30 cellular contexts compared by ENCODE assay signal in genomic region chr5:65749956-65750355, GRCh38.
"Had no signal": no experiment of that assay in that cellular context is flagged by ENCODE, and none has a peak within 500 bp of the region (broad histone marks: within the 10 kb centered on the region; RNA-seq: fewer than 3 reads in every experiment).

No MANE protein-coding gene starts in this region.

- H3K36me3 ChIP-seq: adrenal gland, gastroesophageal sphincter, lower lobe of right lung, pancreas, prostate gland, spleen had no signal

- DNase-seq: activated CD4-positive, alpha-beta memory T cell treated with anti-CD3 and anti-CD28 coated beads for 36 hours; activated CD4-positive, CD25-positive, alpha-beta regulatory T cell treated with anti-CD3 and anti-CD28 coated beads, Interleukin-2, amount 50 U/mL, for 72 hours; activated CD8-positive, alpha-beta memory T cell treated with anti-CD3 and anti-CD28 coated beads, Interleukin-2, amount 50 U/mL, for 4 hours; activated effector memory CD4-positive, alpha-beta T cell treated with anti-CD3 and anti-CD28 coated beads, Interleukin-2, amount 50 U/mL, for 16 hours; activated naive CD4-positive, alpha-beta T cell treated with anti-CD3 and anti-CD28 coated beads for 36 hours; activated naive CD8-positive, alpha-beta T cell treated with anti-CD3 and anti-CD28 coated beads for 36 hours; activated T-cell treated with anti-CD3 and anti-CD28 coated beads, Interleukin-2, amount 50 U/mL, for 1 hour; adrenal gland; aorta; body of pancreas; head of caudate nucleus; hippocampal formation; lower lobe of right lung; mesenchymal stem cell; naive thymus-derived CD8-positive, alpha-beta T cell; nucleus accumbens; pancreas; retina; spleen; stimulated activated CD4-positive, alpha-beta T cell treated with anti-CD3 and anti-CD28 coated beads, Interleukin-2, amount 100 ng/mL, for 48 hours; stimulated activated naive CD8-positive, alpha-beta T cell treated with anti-CD3 and anti-CD28 coated beads, Interleukin-15, Interleukin-2, amounts not matched to agents 100 U/mL and 50 U/mL, for 24 hours; T-helper 1 cell; testis had no signal

- H3K4me1 Mint-ChIP-seq: activated CD4-positive, alpha-beta T cell treated with anti-CD3 and anti-CD28 coated beads, Interleukin-2, amount 10 ng/mL, durations not matched to agents 24 days and 14 days; neural crest cell had no signal

- H3K4me3 Mint-ChIP-seq: activated CD4-positive, alpha-beta memory T cell treated with anti-CD3 and anti-CD28 coated beads for 36 hours; activated CD4-positive, alpha-beta T cell treated with anti-CD3 and anti-CD28 coated beads, Interleukin-2, amount 10 ng/mL, durations not matched to agents 24 days and 14 days; activated naive CD4-positive, alpha-beta T cell treated with anti-CD3 and anti-CD28 coated beads for 36 hours; activated naive CD8-positive, alpha-beta T cell treated with anti-CD3 and anti-CD28 coated beads for 36 hours; activated T-helper 1 cell treated with anti-CD3 and anti-CD28 coated beads, Interleukin-12 subunit alpha, Interleukin-12 subunit beta, Interleukin-2, Interleukin-4 antibody, amounts not matched to agents 30 ng/mL and 10 ng/mL and 1 ng/mL, durations not matched to agents 14 hours and 24 hours and 36 hours; neural crest cell; type B pancreatic cell had no signal

- H3K27me3 Mint-ChIP-seq: activated CD4-positive, alpha-beta memory T cell treated with anti-CD3 and anti-CD28 coated beads for 36 hours; activated CD4-positive, alpha-beta T cell treated with anti-CD3 and anti-CD28 coated beads, Interleukin-2, amount 10 ng/mL, durations not matched to agents 24 days and 14 days; activated naive CD8-positive, alpha-beta T cell treated with anti-CD3 and anti-CD28 coated beads for 36 hours; naive thymus-derived CD8-positive, alpha-beta T cell; type B pancreatic cell had no signal

- ATAC-seq: body of pancreas; gastroesophageal sphincter; lower lobe of right lung; naive thymus-derived CD8-positive, alpha-beta T cell; pancreas; stimulated activated naive CD8-positive, alpha-beta T cell treated with anti-CD3 and anti-CD28 coated beads, Interleukin-15, Interleukin-2, amounts not matched to agents 100 U/mL and 50 U/mL, for 24 hours had no signal

- H3K4me1 ChIP-seq: adrenal gland, body of pancreas, gastroesophageal sphincter, lower lobe of right lung, pancreas, prostate gland, spleen, testis had no signal

- H3K9me3 ChIP-seq: adrenal gland, body of pancreas, gastroesophageal sphincter, lower lobe of right lung, pancreas, prostate gland, spleen, testis had no signal

- H3K9me3 Mint-ChIP-seq: activated CD4-positive, alpha-beta memory T cell treated with anti-CD3 and anti-CD28 coated beads for 36 hours; activated CD4-positive, alpha-beta T cell treated with anti-CD3 and anti-CD28 coated beads, Interleukin-2, amount 10 ng/mL, durations not matched to agents 24 days and 14 days; activated T-helper 1 cell treated with anti-CD3 and anti-CD28 coated beads, Interleukin-12 subunit alpha, Interleukin-12 subunit beta, Interleukin-2, Interleukin-4 antibody, amounts not matched to agents 30 ng/mL and 10 ng/mL and 1 ng/mL, durations not matched to agents 14 hours and 24 hours and 36 hours; type B pancreatic cell had no signal

- H3K36me3 Mint-ChIP-seq: activated CD4-positive, alpha-beta memory T cell treated with anti-CD3 and anti-CD28 coated beads for 36 hours had no signal

- H3K27me3 ChIP-seq: adrenal gland, body of pancreas, gastroesophageal sphincter, pancreas, spleen, testis had no signal

- H3K27ac Mint-ChIP-seq: activated CD4-positive, alpha-beta memory T cell treated with anti-CD3 and anti-CD28 coated beads for 36 hours; activated CD4-positive, alpha-beta T cell treated with anti-CD3 and anti-CD28 coated beads, Interleukin-2, amount 10 ng/mL, durations not matched to agents 24 days and 14 days; activated naive CD4-positive, alpha-beta T cell treated with anti-CD3 and anti-CD28 coated beads for 36 hours; activated naive CD8-positive, alpha-beta T cell treated with anti-CD3 and anti-CD28 coated beads for 36 hours; activated T-helper 1 cell treated with anti-CD3 and anti-CD28 coated beads, Interleukin-12 subunit alpha, Interleukin-12 subunit beta, Interleukin-2, Interleukin-4 antibody, amounts not matched to agents 30 ng/mL and 10 ng/mL and 1 ng/mL, durations not matched to agents 14 hours and 24 hours and 36 hours; type B pancreatic cell had no signal

- H3K27ac ChIP-seq: adrenal gland, body of pancreas, gastroesophageal sphincter, lower lobe of right lung, pancreas, prostate gland, spleen, testis had no signal

- FAIRE-seq: endothelial cell of umbilical vein, pancreas had no signal

- H3K4me3 ChIP-seq: adrenal gland, body of pancreas, gastroesophageal sphincter, lower lobe of right lung, pancreas, prostate gland, spleen, testis had no signal
